Comparison of ENCODE assay signal across 11 cellular contexts in the genomic region with DNA sequence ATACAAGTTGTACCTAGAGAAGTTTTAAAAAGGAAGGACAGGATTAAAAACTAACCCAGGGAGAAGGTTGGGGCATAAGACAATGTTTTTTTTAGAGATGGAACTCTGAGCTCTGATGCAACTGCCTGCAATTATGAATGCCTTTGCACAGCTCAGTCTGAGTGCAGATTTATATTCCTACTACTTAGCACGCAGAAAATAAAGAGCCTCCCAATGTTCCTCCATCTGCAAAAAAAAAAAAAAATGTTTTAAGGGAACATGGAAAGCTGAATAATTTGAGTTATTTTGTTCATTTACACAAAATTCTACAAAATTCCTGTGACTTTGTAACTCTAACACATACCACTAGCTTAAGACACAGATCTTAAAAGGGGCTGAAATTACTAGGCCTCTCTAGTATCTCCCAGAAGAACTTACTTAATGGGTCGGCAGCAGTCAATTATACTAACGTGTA. TPM values are rescaled to one million over a fixed set of nuclear protein-coding genes. Genes with fewer than 3 reads are reported as not detected.
DNase-seq lines count a peak whose midpoint lies in the region; ATAC-seq and TF ChIP-seq lines count a peak whose summit lies in the region.
"Had no signal": no experiment of that assay in that cellular context is flagged by ENCODE, and none has a peak within 500 bp of the region (broad histone marks: within the 10 kb centered on the region; RNA-seq: fewer than 3 reads in every experiment).

No MANE protein-coding gene starts in this region.

- no peak for TF ChIP-seq CTCF in chondrocyte (IDR thresholded peaks at IDR 0.05)
- no peak for TF ChIP-seq CTCF in GM20000 (IDR thresholded peaks at IDR 0.05; ENCODE audit: extremely low read depth, missing control alignments)

- H3K36me3 Mint-ChIP-seq in IgD-negative memory B cell (no peaks in the 10 kb centered on the region), chondrocyte (ENCODE audit: low read depth) (peaks cover 3% of the 10 kb centered on the region)
- H3K36me3 Mint-ChIP-seq in naive thymus-derived CD8-positive, alpha-beta T cell = peaks cover 0 to 10% (median 0%) of the 10 kb centered on the region in 3 donors

- H3K9me3 Mint-ChIP-seq in IgD-negative memory B cell (no peaks in the 10 kb centered on the region), chondrocyte (ENCODE audit: low read depth) (no peaks in the 10 kb centered on the region)
- H3K9me3 Mint-ChIP-seq in naive thymus-derived CD8-positive, alpha-beta T cell = no peaks in the 10 kb centered on the region
- H3K9me3 Mint-ChIP-seq: nephron had no signal

- no peak for ATAC-seq in naive thymus-derived CD8-positive, alpha-beta T cell
- ATAC-seq in GM19328 (IDR thresholded peaks at IDR 0.05; ENCODE audit: unreplicated experiment) (no peak), HG02610 (IDR thresholded peaks at IDR 0.05; ENCODE audit: unreplicated experiment) (no peak)

- POLR2A ChIA-PET in naive thymus-derived CD8-positive, alpha-beta T cell (lab: Charles Lee) = no interaction called here

- H3K27me3 Mint-ChIP-seq in IgD-negative memory B cell (no peaks in the 10 kb centered on the region), chondrocyte (ENCODE audit: low read depth) (no peaks in the 10 kb centered on the region)
- no peaks in the 10 kb centered on the region for H3K27me3 Mint-ChIP-seq in naive thymus-derived CD8-positive, alpha-beta T cell

- no peak overlapping the region for H3K4me3 Mint-ChIP-seq in IgD-negative memory B cell
- H3K4me3 Mint-ChIP-seq in chondrocyte (ENCODE audit: unreplicated experiment) = peak overlapping the region; percentile 33
- no peak overlapping the region for H3K4me3 Mint-ChIP-seq in naive thymus-derived CD8-positive, alpha-beta T cell
- H3K4me3 Mint-ChIP-seq: nephron had no signal

- DNase-seq in Ammon's horn (ENCODE audit: low spot score) (peak; percentile 8), chondrocyte (ENCODE audit: low spot score) (no peak), GM20000 (ENCODE audit: low spot score) (no peak), MV-4-11 (lab: John Stamatoyannopoulos, UW) (no peak)
- no peak for DNase-seq in naive thymus-derived CD8-positive, alpha-beta T cell
- DNase-seq: glutamatergic neuron, NCI-H1436 had no signal

- H3K27ac Mint-ChIP-seq in IgD-negative memory B cell (peak overlapping the region in 2 of 3 donors; percentile 53 to 57), chondrocyte (ENCODE audit: unreplicated experiment) (peak overlapping the region; percentile 99)
- H3K27ac Mint-ChIP-seq in naive thymus-derived CD8-positive, alpha-beta T cell = peak overlapping the region in 6 of 10 donors; percentile 2 to 67 (median 44)

- peaks cover 25 to 28% (median 26%) of the 10 kb centered on the region in 3 donors for H3K4me1 Mint-ChIP-seq in IgD-negative memory B cell
- H3K4me1 Mint-ChIP-seq in chondrocyte (ENCODE audit: low read depth) = peaks cover 51% of the 10 kb centered on the region
- H3K4me1 Mint-ChIP-seq in naive thymus-derived CD8-positive, alpha-beta T cell = peaks cover 6 to 20% (median 13%) of the 10 kb centered on the region in 4 donors

RNA-seq across cellular contexts. Expression of a gene that starts 15.7 kb away (rescaled TPM):
- 26.8 TPM for polyA plus RNA-seq in IgD-negative memory B cell
- 74.1 to 101 TPM (median 94.7 TPM) in 3 replicates for total RNA-seq in chondrocyte
- total RNA-seq in naive thymus-derived CD8-positive, alpha-beta T cell = 10 to 100 TPM; 39.5 to 48.7 TPM
- 10 to 100 TPM in 1 of 3 donors, 1 to 10 TPM in 2; 6.3 to 20.4 (median 9.4) TPM for polyA plus RNA-seq in naive thymus-derived CD8-positive, alpha-beta T cell

Comparison
In these comparisons a context has a peak if more than half of its experiments do, and no peak if none do; other contexts are left out.
1. H3K27ac Mint-ChIP-seq: peak in every context shown above with its lines; median percentile 99 in chondrocyte; 55 in IgD-negative memory B cell; 44 in naive thymus-derived CD8-positive, alpha-beta T cell.